16 cellular contexts compared by ENCODE assay signal in the genomic region with DNA sequence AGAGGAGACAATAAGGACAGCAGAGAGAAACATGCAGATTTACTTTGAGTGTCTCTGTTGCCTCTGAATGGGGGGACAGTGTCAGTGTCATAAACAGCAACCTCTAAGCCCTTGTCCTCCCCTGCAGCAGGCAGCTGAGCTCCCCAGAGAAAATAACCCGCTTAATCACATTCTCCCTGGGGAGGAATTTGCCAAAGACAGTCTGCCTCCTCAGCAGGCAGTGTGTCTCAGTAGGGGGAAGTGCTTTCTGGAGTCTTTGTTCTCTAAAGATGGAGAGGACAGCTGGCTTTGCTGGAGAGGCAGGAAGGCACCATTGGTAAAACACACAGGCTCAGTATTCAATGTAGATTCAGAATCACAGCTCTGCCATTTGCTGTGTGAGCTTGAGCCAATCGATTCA. TPM values are rescaled to one million over a fixed set of nuclear protein-coding genes. Genes with fewer than 3 reads are reported as not detected.
A peak's percentile ranks its signal among the peaks of the same experiment; 100 is the strongest.
DNase-seq lines count a peak whose midpoint lies in the region; ATAC-seq and TF ChIP-seq lines count a peak whose summit lies in the region.
"Had no signal": no experiment of that assay in that cellular context is flagged by ENCODE, and none has a peak within 500 bp of the region (broad histone marks: within the 10 kb centered on the region; RNA-seq: fewer than 3 reads in every experiment).

No MANE protein-coding gene starts in this region.

- DNase-seq in D341Med (ENCODE audit: low spot score) (peak; percentile 82), LHCN-M2 (ENCODE audit: low read depth) (peak; percentile 19), NCI-H524 treated with DMSO at 0.1 percent for 48 hours (lab: John Stamatoyannopoulos, UW) (peak; percentile 89), myocyte (ENCODE audit: low read depth) (peak; percentile 54), GM10266 (ENCODE audit: extremely low spot score) (no peak)
- DNase-seq: activated CD4-positive, alpha-beta T cell treated with anti-CD3 and anti-CD28 coated beads, Interleukin-2, amount 50 U/mL, for 48 hours; activated naive CD4-positive, alpha-beta T cell treated with anti-CD3 and anti-CD28 coated beads, Interleukin-2, amount 10 ng/mL, durations not matched to agents 7 days and 5 days; effector memory CD8-positive, alpha-beta T cell; GF-D8 had no signal

- TF ChIP-seq CTCF in GM10266 (IDR thresholded peaks at IDR 0.05; ENCODE audit: control insufficient read depth, insufficient read depth, low read depth, missing control alignments), result no peak

- ATAC-seq in GM21390 (IDR thresholded peaks at IDR 0.05; ENCODE audit: unreplicated experiment) (no peak), HG03565 (IDR thresholded peaks at IDR 0.05; ENCODE audit: unreplicated experiment) (no peak), HG02588 (IDR thresholded peaks at IDR 0.05; ENCODE audit: unreplicated experiment) (no peak)
- ATAC-seq: effector memory CD8-positive, alpha-beta T cell had no signal

RNA-seq across cellular contexts. Expression of gene TEKT5, which starts 16.1 kb away (rescaled TPM):
- total RNA-seq in LHCN-M2 (2014; rRNA removed) (not detected in 2 replicates), myocyte (not detected in 2 replicates)
- not detected for polyA plus RNA-seq in LHCN-M2 (2012)
- polyA plus RNA-seq in myocyte (2012), result 0.10 TPM
- total RNA-seq: chondrocyte; fibroblast of lung; MCF 10A; T-helper 1 cell treated with Interleukin-12 subunit alpha and Interleukin-12 subunit beta and Interleukin-4 antibody, amounts not matched to agents 30 ng/mL and 1 ng/mL, for 36 hours had no signal
